In genomic region chr19:49641688-49642487, GRCh38 we compare ENCODE assay signal across 1 cellular context.
TF ChIP-seq lines count a peak whose summit lies in the region.

Gene SCAF1, plus strand, starts transcription at chr19:49642209. Its CDS starts 2,818 bp downstream, at chr19:49645027.

TF ChIP-seq in GM12878, 131 proteins besides CTCF, POLR2A, EP300 and RAD21 (continued from another document and continues in another):
- TF ChIP-seq E2F4 (IDR thresholded peaks at IDR 0.05; ENCODE audit: low read depth, low read length) (peak; percentile 66; the same call in 1 of the 2 replicates), PML (IDR thresholded peaks at IDR 0.05; ENCODE audit: low read length) (no peak), BCL11A (IDR thresholded peaks at IDR 0.05; ENCODE audit: low read depth, low read length) (no peak), ATF3 (IDR thresholded peaks at IDR 0.05; ENCODE audit: borderline replicate concordance, extremely low read depth, low read depth, low read length) (peak; percentile 66; the same call in 1 of the 2 replicates), RBBP5 (conservative IDR thresholded peaks at IDR 0.05) (no peak), RCOR1 (conservative IDR thresholded peaks at IDR 0.05; ENCODE audit: low read depth, low read length) (0 out of 2 replicates have a peak, but pooled peaks have one; percentile 67), MAX (IDR thresholded peaks at IDR 0.05; ENCODE audit: low read depth, low read length) (no peak; the same call in none of the 2 replicates), NR2C2 (IDR thresholded peaks at IDR 0.05; ENCODE audit: borderline replicate concordance, control insufficient read depth, insufficient read length, low read depth) (peak; percentile 64), E4F1 (IDR thresholded peaks at IDR 0.05; ENCODE audit: borderline replicate concordance, partially characterized antibody) (no peak), MEF2A (IDR thresholded peaks at IDR 0.05; ENCODE audit: insufficient read depth, low read depth, low read length) (no peak), EGR1 (IDR thresholded peaks at IDR 0.05; ENCODE audit: borderline replicate concordance in 1 of 2, low read depth in 2 of 2, low read length in 2 of 2) (peak in 1 of 2 experiments; percentile 34; a peak in 1 of 3 replicates), ASH2L (IDR thresholded peaks at IDR 0.05; ENCODE audit: borderline replicate concordance, low read depth) (no peak), PKNOX1 (IDR thresholded peaks at IDR 0.05) (peak; percentile 69), SUPT20H (IDR thresholded peaks at IDR 0.05; ENCODE audit: borderline replicate concordance, control insufficient read depth, low read depth, low read length) (no peak), ZNF592 (IDR thresholded peaks at IDR 0.05) (no peak), TCF7 (IDR thresholded peaks at IDR 0.05; ENCODE audit: borderline replicate concordance) (no peak), LARP7 (IDR thresholded peaks at IDR 0.05) (0 out of 2 replicates have a peak, but pooled peaks have one; percentile 18), SIX5 (IDR thresholded peaks at IDR 0.05; ENCODE audit: low read depth, low read length, severe bottlenecking) (peak; percentile 94), NFIC (IDR thresholded peaks at IDR 0.05; ENCODE audit: low read depth, low read length) (no peak), MYB (IDR thresholded peaks at IDR 0.05; ENCODE audit: borderline replicate concordance, low read depth, low read length) (no peak), CUX1 (IDR thresholded peaks at IDR 0.05; ENCODE audit: insufficient replicate concordance, low read depth, low read length) (no peak), CBX3 (IDR thresholded peaks at IDR 0.05; ENCODE audit: borderline replicate concordance, low read depth) (no peak), SREBF2 (IDR thresholded peaks at IDR 0.05; ENCODE audit: low read length) (no peak), CREB1 (IDR thresholded peaks at IDR 0.05; ENCODE audit: low read depth) (peak; percentile 97), BACH1 (IDR thresholded peaks at IDR 0.05; ENCODE audit: borderline replicate concordance) (peak; percentile 89), ZBTB33 (IDR thresholded peaks at IDR 0.05) (no peak), ATF7 (IDR thresholded peaks at IDR 0.05; ENCODE audit: low read depth) (peak; percentile 91), BCL3 (IDR thresholded peaks at IDR 0.05; ENCODE audit: borderline replicate concordance, insufficient read depth, low read depth, low read length, poor library complexity, severe bottlenecking) (no peak), POLR2AphosphoS5 (IDR thresholded peaks at IDR 0.05; ENCODE audit: low read length) (peak; percentile 59), RFX5 (IDR thresholded peaks at IDR 0.05; ENCODE audit: low read depth, low read length) (peak; percentile 54; the same call in 1 of the 2 replicates), MTA2 (IDR thresholded peaks at IDR 0.05; ENCODE audit: low read depth) (peak; percentile 37; the same call in 1 of the 2 replicates), ETV6 (conservative IDR thresholded peaks at IDR 0.05 in 1 of 2, IDR thresholded peaks at IDR 0.05 in 1 of 2; ENCODE audit: borderline replicate concordance in 1 of 2, low read depth in 1 of 2) (no peak), PRDM15 (CRISPR knock-in tag; IDR thresholded peaks at IDR 0.05) (no peak)
